Comparison of ENCODE assay signal across 2 cellular contexts in the genomic region with DNA sequence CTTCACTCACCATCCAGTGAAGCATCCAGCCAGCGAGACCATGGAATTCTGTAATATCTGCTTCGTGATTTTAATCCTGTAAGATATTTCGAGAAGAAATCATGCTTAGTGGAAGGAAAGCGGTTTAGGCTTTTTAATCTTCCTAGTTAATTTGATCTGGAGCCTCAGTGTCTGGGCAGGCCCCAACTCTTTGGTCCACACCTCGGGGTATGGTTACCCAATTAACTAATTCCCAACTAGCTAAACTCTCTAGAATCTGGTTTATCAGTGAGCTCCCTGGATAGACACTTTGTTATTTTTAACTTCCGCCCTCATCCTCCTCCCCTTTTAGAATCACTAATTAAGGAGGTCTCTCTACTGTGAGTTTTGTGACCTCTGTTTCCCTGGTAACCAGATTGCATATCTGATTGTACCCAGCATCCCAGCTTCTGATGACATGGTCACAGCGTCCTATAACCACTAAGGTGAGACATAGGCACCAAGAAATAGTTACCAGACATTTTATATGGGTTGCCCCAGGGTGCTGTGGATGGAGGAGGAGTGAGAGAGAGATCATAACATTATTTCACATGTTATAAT.
TF ChIP-seq lines count a peak whose summit lies in the region.

No MANE protein-coding gene starts in this region.

TF ChIP-seq in SK-N-SH, 30 proteins besides CTCF, POLR2A, EP300 and RAD21 (continued from another document):
- TF ChIP-seq, protein P1, sequence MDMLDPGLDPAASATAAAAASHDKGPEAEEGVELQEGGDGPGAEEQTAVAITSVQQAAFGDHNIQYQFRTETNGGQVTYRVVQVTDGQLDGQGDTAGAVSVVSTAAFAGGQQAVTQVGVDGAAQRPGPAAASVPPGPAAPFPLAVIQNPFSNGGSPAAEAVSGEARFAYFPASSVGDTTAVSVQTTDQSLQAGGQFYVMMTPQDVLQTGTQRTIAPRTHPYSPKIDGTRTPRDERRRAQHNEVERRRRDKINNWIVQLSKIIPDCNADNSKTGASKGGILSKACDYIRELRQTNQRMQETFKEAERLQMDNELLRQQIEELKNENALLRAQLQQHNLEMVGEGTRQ (IDR thresholded peaks at IDR 0.05; ENCODE audit: borderline replicate concordance, low read depth, low read length) = no peak
- TF ChIP-seq JUND (IDR thresholded peaks at IDR 0.05) (no peak), GABPA (IDR thresholded peaks at IDR 0.05; ENCODE audit: low read depth) (no peak), TEAD4 (IDR thresholded peaks at IDR 0.05; ENCODE audit: borderline replicate concordance, insufficient read depth) (no peak), POLR2AphosphoS5 (IDR thresholded peaks at IDR 0.05; ENCODE audit: low read depth, low read length) (no peak), SIN3A (IDR thresholded peaks at IDR 0.05; ENCODE audit: borderline replicate concordance, low read depth, low read length) (no peak), NFIC (IDR thresholded peaks at IDR 0.05; ENCODE audit: borderline replicate concordance) (no peak), YY1 (IDR thresholded peaks at IDR 0.05; ENCODE audit: low read depth) (no peak), TCF12 (IDR thresholded peaks at IDR 0.05) (no peak), ZBTB33 (IDR thresholded peaks at IDR 0.05; ENCODE audit: borderline replicate concordance, low read depth) (no peak), MAX (IDR thresholded peaks at IDR 0.05; ENCODE audit: low read depth) (no peak), FOXJ3 (CRISPR knock-in tag; IDR thresholded peaks at IDR 0.05) (no peak), CHD2 (IDR thresholded peaks at IDR 0.05; ENCODE audit: low read length, partially characterized antibody) (no peak)
- TF ChIP-seq, protein P2, sequence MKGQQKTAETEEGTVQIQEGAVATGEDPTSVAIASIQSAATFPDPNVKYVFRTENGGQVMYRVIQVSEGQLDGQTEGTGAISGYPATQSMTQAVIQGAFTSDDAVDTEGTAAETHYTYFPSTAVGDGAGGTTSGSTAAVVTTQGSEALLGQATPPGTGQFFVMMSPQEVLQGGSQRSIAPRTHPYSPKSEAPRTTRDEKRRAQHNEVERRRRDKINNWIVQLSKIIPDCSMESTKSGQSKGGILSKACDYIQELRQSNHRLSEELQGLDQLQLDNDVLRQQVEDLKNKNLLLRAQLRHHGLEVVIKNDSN (IDR thresholded peaks at IDR 0.05; ENCODE audit: borderline replicate concordance, low read depth) = no peak
- TF ChIP-seq, protein P3, sequence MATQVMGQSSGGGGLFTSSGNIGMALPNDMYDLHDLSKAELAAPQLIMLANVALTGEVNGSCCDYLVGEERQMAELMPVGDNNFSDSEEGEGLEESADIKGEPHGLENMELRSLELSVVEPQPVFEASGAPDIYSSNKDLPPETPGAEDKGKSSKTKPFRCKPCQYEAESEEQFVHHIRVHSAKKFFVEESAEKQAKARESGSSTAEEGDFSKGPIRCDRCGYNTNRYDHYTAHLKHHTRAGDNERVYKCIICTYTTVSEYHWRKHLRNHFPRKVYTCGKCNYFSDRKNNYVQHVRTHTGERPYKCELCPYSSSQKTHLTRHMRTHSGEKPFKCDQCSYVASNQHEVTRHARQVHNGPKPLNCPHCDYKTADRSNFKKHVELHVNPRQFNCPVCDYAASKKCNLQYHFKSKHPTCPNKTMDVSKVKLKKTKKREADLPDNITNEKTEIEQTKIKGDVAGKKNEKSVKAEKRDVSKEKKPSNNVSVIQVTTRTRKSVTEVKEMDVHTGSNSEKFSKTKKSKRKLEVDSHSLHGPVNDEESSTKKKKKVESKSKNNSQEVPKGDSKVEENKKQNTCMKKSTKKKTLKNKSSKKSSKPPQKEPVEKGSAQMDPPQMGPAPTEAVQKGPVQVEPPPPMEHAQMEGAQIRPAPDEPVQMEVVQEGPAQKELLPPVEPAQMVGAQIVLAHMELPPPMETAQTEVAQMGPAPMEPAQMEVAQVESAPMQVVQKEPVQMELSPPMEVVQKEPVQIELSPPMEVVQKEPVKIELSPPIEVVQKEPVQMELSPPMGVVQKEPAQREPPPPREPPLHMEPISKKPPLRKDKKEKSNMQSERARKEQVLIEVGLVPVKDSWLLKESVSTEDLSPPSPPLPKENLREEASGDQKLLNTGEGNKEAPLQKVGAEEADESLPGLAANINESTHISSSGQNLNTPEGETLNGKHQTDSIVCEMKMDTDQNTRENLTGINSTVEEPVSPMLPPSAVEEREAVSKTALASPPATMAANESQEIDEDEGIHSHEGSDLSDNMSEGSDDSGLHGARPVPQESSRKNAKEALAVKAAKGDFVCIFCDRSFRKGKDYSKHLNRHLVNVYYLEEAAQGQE (IDR thresholded peaks at IDR 0.05; ENCODE audit: low read depth, low read length) = no peak
TF ChIP-seq in SK-N-SH: peak in this region for 0.

TF ChIP-seq in WTC11, 78 proteins besides CTCF, POLR2A, EP300 and RAD21 (continued from another document):
- TF ChIP-seq, protein P4, sequence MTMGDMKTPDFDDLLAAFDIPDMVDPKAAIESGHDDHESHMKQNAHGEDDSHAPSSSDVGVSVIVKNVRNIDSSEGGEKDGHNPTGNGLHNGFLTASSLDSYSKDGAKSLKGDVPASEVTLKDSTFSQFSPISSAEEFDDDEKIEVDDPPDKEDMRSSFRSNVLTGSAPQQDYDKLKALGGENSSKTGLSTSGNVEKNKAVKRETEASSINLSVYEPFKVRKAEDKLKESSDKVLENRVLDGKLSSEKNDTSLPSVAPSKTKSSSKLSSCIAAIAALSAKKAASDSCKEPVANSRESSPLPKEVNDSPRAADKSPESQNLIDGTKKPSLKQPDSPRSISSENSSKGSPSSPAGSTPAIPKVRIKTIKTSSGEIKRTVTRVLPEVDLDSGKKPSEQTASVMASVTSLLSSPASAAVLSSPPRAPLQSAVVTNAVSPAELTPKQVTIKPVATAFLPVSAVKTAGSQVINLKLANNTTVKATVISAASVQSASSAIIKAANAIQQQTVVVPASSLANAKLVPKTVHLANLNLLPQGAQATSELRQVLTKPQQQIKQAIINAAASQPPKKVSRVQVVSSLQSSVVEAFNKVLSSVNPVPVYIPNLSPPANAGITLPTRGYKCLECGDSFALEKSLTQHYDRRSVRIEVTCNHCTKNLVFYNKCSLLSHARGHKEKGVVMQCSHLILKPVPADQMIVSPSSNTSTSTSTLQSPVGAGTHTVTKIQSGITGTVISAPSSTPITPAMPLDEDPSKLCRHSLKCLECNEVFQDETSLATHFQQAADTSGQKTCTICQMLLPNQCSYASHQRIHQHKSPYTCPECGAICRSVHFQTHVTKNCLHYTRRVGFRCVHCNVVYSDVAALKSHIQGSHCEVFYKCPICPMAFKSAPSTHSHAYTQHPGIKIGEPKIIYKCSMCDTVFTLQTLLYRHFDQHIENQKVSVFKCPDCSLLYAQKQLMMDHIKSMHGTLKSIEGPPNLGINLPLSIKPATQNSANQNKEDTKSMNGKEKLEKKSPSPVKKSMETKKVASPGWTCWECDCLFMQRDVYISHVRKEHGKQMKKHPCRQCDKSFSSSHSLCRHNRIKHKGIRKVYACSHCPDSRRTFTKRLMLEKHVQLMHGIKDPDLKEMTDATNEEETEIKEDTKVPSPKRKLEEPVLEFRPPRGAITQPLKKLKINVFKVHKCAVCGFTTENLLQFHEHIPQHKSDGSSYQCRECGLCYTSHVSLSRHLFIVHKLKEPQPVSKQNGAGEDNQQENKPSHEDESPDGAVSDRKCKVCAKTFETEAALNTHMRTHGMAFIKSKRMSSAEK (CRISPR knock-in tag; IDR thresholded peaks at IDR 0.05; ENCODE audit: borderline replicate concordance) = no peak
- no peak for TF ChIP-seq KAT7 (CRISPR knock-in tag; IDR thresholded peaks at IDR 0.05; ENCODE audit: borderline replicate concordance)
- TF ChIP-seq, protein P2 (CRISPR knock-in tag; IDR thresholded peaks at IDR 0.05) = no peak
- no peak for TF ChIP-seq ZMAT4 (CRISPR knock-in tag; IDR thresholded peaks at IDR 0.05)
- TF ChIP-seq MXD4 (CRISPR knock-in tag; IDR thresholded peaks at IDR 0.05; ENCODE audit: borderline replicate concordance) = no peak
- TF ChIP-seq TCF7 (CRISPR knock-in tag; IDR thresholded peaks at IDR 0.05; ENCODE audit: low read depth) = no peak
- TF ChIP-seq ZNF138 (CRISPR knock-in tag; conservative IDR thresholded peaks at IDR 0.05) = no peak
- TF ChIP-seq SOX15 (CRISPR knock-in tag; IDR thresholded peaks at IDR 0.05) = no peak
- no peak for TF ChIP-seq ZNF317 (CRISPR knock-in tag; IDR thresholded peaks at IDR 0.05; ENCODE audit: borderline replicate concordance, low read depth)
- TF ChIP-seq CBFB (CRISPR knock-in tag; IDR thresholded peaks at IDR 0.05; ENCODE audit: low read depth) = no peak
- TF ChIP-seq ERG (CRISPR knock-in tag; IDR thresholded peaks at IDR 0.05) = no peak
- no peak for TF ChIP-seq TEAD4 (CRISPR knock-in tag; IDR thresholded peaks at IDR 0.05)
- TF ChIP-seq, protein P5, sequence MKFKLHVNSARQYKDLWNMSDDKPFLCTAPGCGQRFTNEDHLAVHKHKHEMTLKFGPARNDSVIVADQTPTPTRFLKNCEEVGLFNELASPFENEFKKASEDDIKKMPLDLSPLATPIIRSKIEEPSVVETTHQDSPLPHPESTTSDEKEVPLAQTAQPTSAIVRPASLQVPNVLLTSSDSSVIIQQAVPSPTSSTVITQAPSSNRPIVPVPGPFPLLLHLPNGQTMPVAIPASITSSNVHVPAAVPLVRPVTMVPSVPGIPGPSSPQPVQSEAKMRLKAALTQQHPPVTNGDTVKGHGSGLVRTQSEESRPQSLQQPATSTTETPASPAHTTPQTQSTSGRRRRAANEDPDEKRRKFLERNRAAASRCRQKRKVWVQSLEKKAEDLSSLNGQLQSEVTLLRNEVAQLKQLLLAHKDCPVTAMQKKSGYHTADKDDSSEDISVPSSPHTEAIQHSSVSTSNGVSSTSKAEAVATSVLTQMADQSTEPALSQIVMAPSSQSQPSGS (CRISPR knock-in tag; IDR thresholded peaks at IDR 0.05; ENCODE audit: borderline replicate concordance, low read depth) = no peak
- no peak for TF ChIP-seq SMAD3 (CRISPR knock-in tag; IDR thresholded peaks at IDR 0.05; ENCODE audit: borderline replicate concordance)
